ENCODE assay signal across 8 cellular contexts in genomic region chr7:8433477-8434289, GRCh38. TPM values are rescaled to one million over a fixed set of nuclear protein-coding genes. Genes with fewer than 3 reads are reported as not detected.
DNase-seq lines count a peak whose midpoint lies in the region; ATAC-seq and TF ChIP-seq lines count a peak whose summit lies in the region.

Gene NXPH1, plus strand, starts transcription at chr7:8433609.

- H3K9me3 Mint-ChIP-seq in CD4-positive, alpha-beta memory T cell: peaks cover 0 to 9% (median 2%) of the 10 kb centered on the region in 8 donors
- no peaks in the 10 kb centered on the region for H3K9me3 Mint-ChIP-seq in H9

- H3K27ac ChIP-seq in CD4-positive, alpha-beta memory T cell (ENCODE audit: low read depth, low read length): no peak within 1 kb of the TSS
- H3K27ac ChIP-seq in H9 (ENCODE audit: insufficient read length, low read depth, low read length): no peak within 1 kb of the TSS

- no peak within 1 kb of the TSS for H2BK120ac ChIP-seq in H9 (ENCODE audit: low read depth, low read length, poor library complexity, severe bottlenecking)

- TF ChIP-seq CTCF in H9 (conservative IDR thresholded peaks at IDR 0.05): peak; percentile 68

- H3K79me2 ChIP-seq in H9 (ENCODE audit: insufficient read depth, low read length): no peaks in the 10 kb centered on the region

- H3K4me1 ChIP-seq in CD4-positive, alpha-beta memory T cell (ENCODE audit: insufficient read depth, low read length): peaks cover 9% of the 10 kb centered on the region
- peaks cover 2% of the 10 kb centered on the region; the same call in 1 of the 2 replicates for H3K4me1 ChIP-seq in H9 (ENCODE audit: insufficient read depth, low read length)

- no peak within 1 kb of the TSS for H3K14ac ChIP-seq in H9 (ENCODE audit: insufficient read depth, low read length)

- DNase-seq in CD4-positive, alpha-beta memory T cell: no peak
- DNase-seq in H9 (peak; percentile 63), SK-N-DZ (ENCODE audit: low spot score) (peak; percentile 84), iPS-NIHi7 (ENCODE audit: extremely low spot score) (peak; percentile 78), HCEC 1CT (no peak), UCSD-AML1 (lab: John Stamatoyannopoulos, UW; ENCODE audit: unreplicated experiment) (no peak)

- H2AK5ac ChIP-seq in H9 (ENCODE audit: insufficient read length, low read length): no peak within 1 kb of the TSS

- no peak within 1 kb of the TSS for H3K56ac ChIP-seq in H9 (ENCODE audit: insufficient read length, low read depth, low read length)

- no peak within 1 kb of the TSS for H2BK12ac ChIP-seq in H9 (ENCODE audit: insufficient read length, low read depth, low read length)

- H2AFZ ChIP-seq in H9 (ENCODE audit: low read length): no peak within 1 kb of the TSS

- no peaks in the 10 kb centered on the region for H3K9me3 ChIP-seq in CD4-positive, alpha-beta memory T cell (ENCODE audit: control insufficient read depth in 1 of 2, low read length in 2 of 2)
- H3K9me3 ChIP-seq in H9 (ENCODE audit: control insufficient read depth, low read depth, low read length): no peaks in the 10 kb centered on the region

- intact Hi-C loops in CD4-positive, alpha-beta memory T cell (cut with micrococcal nuclease): no loop called here

- H3K4me3 Mint-ChIP-seq in CD4-positive, alpha-beta memory T cell: peak within 1 kb of the TSS in 6 of 8 donors; percentile 3 to 76 (median 64)
- H3K4me3 Mint-ChIP-seq in H9: peak within 1 kb of the TSS; percentile 74 to 84

- H3K4me1 Mint-ChIP-seq in CD4-positive, alpha-beta memory T cell: peaks cover 16 to 40% (median 25%) of the 10 kb centered on the region in 4 donors
- peaks cover 41 to 46% of the 10 kb centered on the region in 2 experiments for H3K4me1 Mint-ChIP-seq in H9

- H2BK15ac ChIP-seq in H9 (ENCODE audit: low read depth, low read length): no peak within 1 kb of the TSS

- no peak within 1 kb of the TSS for H4K8ac ChIP-seq in H9 (replicated peaks; ENCODE audit: insufficient read length, low read depth, low read length)

- POLR2A ChIA-PET in CD4-positive, alpha-beta memory T cell (lab: Charles Lee; ENCODE audit: partially characterized antibody): no interaction called here

- H3K4me2 ChIP-seq in H9 (ENCODE audit: insufficient read depth, insufficient read length, low read length): peak within 1 kb of the TSS; percentile 87

- no peak within 1 kb of the TSS for H3T11ph ChIP-seq in H9 (ENCODE audit: low read length)

- peaks cover 52% of the 10 kb centered on the region for H3K27me3 ChIP-seq in CD4-positive, alpha-beta memory T cell (ENCODE audit: insufficient read depth, low read length)
- H3K27me3 ChIP-seq in H9 (ENCODE audit: insufficient read depth, low read length): peaks cover 58% of the 10 kb centered on the region

- H4K20me1 ChIP-seq in H9 (ENCODE audit: control insufficient read depth, insufficient read depth, insufficient read length): no peaks in the 10 kb centered on the region

- H3K9ac ChIP-seq in H9 (ENCODE audit: extremely low read depth, insufficient read length, low read length): no peak within 1 kb of the TSS

- H3K23me2 ChIP-seq in H9 (ENCODE audit: insufficient read length, low read depth, low read length, poor library complexity, severe bottlenecking): peaks cover 32% of the 10 kb centered on the region

- H2BK5ac ChIP-seq in H9 (ENCODE audit: insufficient read length, low read length): no peak within 1 kb of the TSS

- H3K23ac ChIP-seq in H9 (ENCODE audit: insufficient read length, low read depth, low read length): no peak within 1 kb of the TSS

- no peak within 1 kb of the TSS for H3K4ac ChIP-seq in H9 (ENCODE audit: low read depth, low read length)

- H3K36me3 ChIP-seq in CD4-positive, alpha-beta memory T cell (ENCODE audit: insufficient read depth, low read length): no peaks in the 10 kb centered on the region

- no peak within 1 kb of the TSS for H3K18ac ChIP-seq in H9 (ENCODE audit: insufficient read length, low read depth, low read length)

- H3K4me3 ChIP-seq in CD4-positive, alpha-beta memory T cell (ENCODE audit: low read length in 2 of 2): no peak within 1 kb of the TSS

- no CpG with 5 or more reads among the region's 71 CpGs for WGBS in H9 (ENCODE audit: extremely low coverage, insufficient read length, low lambda C conversion rate)

- ATAC-seq in HG03460 (IDR thresholded peaks at IDR 0.05; ENCODE audit: unreplicated experiment): no peak
- ATAC-seq in HG02623 (IDR thresholded peaks at IDR 0.05; ENCODE audit: unreplicated experiment): no peak

- H4K91ac ChIP-seq in H9 (ENCODE audit: insufficient read length, low read depth, low read length): no peak within 1 kb of the TSS

- H2BK20ac ChIP-seq in H9 (ENCODE audit: low read depth, low read length, poor library complexity, severe bottlenecking): no peak within 1 kb of the TSS

- H3K27ac Mint-ChIP-seq in CD4-positive, alpha-beta memory T cell: no peak within 1 kb of the TSS
- H3K27ac Mint-ChIP-seq in H9: no peak within 1 kb of the TSS

- H3K79me1 ChIP-seq in H9 (ENCODE audit: insufficient read depth, low read depth, low read length, poor library complexity, severe bottlenecking): no peaks in the 10 kb centered on the region

- CTCF ChIA-PET in CD4-positive, alpha-beta memory T cell (lab: Charles Lee; ENCODE audit: partially characterized antibody): no interaction called here

- no peak within 1 kb of the TSS for H4K5ac ChIP-seq in H9 (ENCODE audit: insufficient read length, low read depth, low read length)

- peaks cover 2 to 4% of the 10 kb centered on the region in 2 donors for H3K36me3 Mint-ChIP-seq in CD4-positive, alpha-beta memory T cell
- no peaks in the 10 kb centered on the region for H3K36me3 Mint-ChIP-seq in H9 (ENCODE audit: insufficient read depth in 1 of 3, low read depth in 3 of 3)

- H3K27me3 Mint-ChIP-seq in CD4-positive, alpha-beta memory T cell: peaks cover 59 to 60% of the 10 kb centered on the region in 2 donors
- H3K27me3 Mint-ChIP-seq in H9 (ENCODE audit: low read depth): peaks cover 90% of the 10 kb centered on the region

RNA-seq across cellular contexts. Expression of gene NXPH1, which starts in this region (rescaled TPM):
- not detected for total RNA-seq in CD4-positive, alpha-beta memory T cell
- not detected for polyA plus RNA-seq in CD4-positive, alpha-beta memory T cell
- 0.11 and 0.15 TPM in 2 replicates for total RNA-seq in H9 (2021)
- 10.4 and 15.8 TPM in 2 replicates for polyA plus RNA-seq in SK-N-DZ (2014; cell fraction: cytosol; rRNA removed)
- 6.5 and 7.9 TPM in 2 replicates for polyA plus RNA-seq in SK-N-DZ (2014; cell fraction: nucleus; rRNA removed)

Comparison
In these comparisons a context has a peak if more than half of its experiments do, and no peak if none do; other contexts are left out.
1. Peak in DNase-seq and H3K4me2 ChIP-seq in H9; RNA of the gene not detected or under 1 TPM.
2. DNase-seq: peak in SK-N-DZ (single experiment) and iPS-NIHi7 (single experiment); none in CD4-positive, alpha-beta memory T cell (0 of 5), HCEC 1CT (single experiment) and UCSD-AML1 (single experiment).